ENCODE assay signal across 1 cellular context in genomic region chrX:150324035-150324728, GRCh38.
TF ChIP-seq lines count a peak whose summit lies in the region.

No MANE protein-coding gene starts in this region.

TF ChIP-seq in K562, 482 proteins besides CTCF, POLR2A, EP300 and RAD21 (continued from another document):
- TF ChIP-seq DEAF1 (CRISPR knock-in tag; IDR thresholded peaks at IDR 0.05) (no peak), THAP7 (CRISPR knock-in tag; IDR thresholded peaks at IDR 0.05) (no peak), JUN (IDR thresholded peaks at IDR 0.05; ENCODE audit: borderline replicate concordance, low read depth, low read length) (peak; percentile 54; the same call in 1 of the 2 replicates), JUN (CRISPR knock-in tag; IDR thresholded peaks at IDR 0.05; ENCODE audit: borderline replicate concordance) (no peak), IRF9 (tag; IDR thresholded peaks at IDR 0.05) (no peak), SOX6 (IDR thresholded peaks at IDR 0.05) (no peak), BRF1 (IDR thresholded peaks at IDR 0.05; ENCODE audit: borderline replicate concordance, extremely low read depth, insufficient read length) (no peak), FIP1L1 (IDR thresholded peaks at IDR 0.05; ENCODE audit: low read depth, low read length, poor library complexity, severe bottlenecking) (no peak), ZBTB34 (CRISPR knock-in tag; IDR thresholded peaks at IDR 0.05) (no peak), ZNF41 (CRISPR knock-in tag; conservative IDR thresholded peaks at IDR 0.05) (no peak), USF2 (CRISPR knock-in tag; IDR thresholded peaks at IDR 0.05) (no peak), GATA2 (CRISPR knock-in tag; IDR thresholded peaks at IDR 0.05) (no peak), ZNF518B (CRISPR knock-in tag; IDR thresholded peaks at IDR 0.05) (no peak), GABPB2 (CRISPR knock-in tag; conservative IDR thresholded peaks at IDR 0.05) (no peak), JUND (IDR thresholded peaks at IDR 0.05; ENCODE audit: borderline replicate concordance, low read depth, low read length) (peak; percentile 75; the same call in 1 of the 2 replicates), JUND (tag; IDR thresholded peaks at IDR 0.05; ENCODE audit: borderline replicate concordance, low read depth, low read length) (peak; percentile 71; the same call in 1 of the 3 replicates)
